In the genomic region with DNA sequence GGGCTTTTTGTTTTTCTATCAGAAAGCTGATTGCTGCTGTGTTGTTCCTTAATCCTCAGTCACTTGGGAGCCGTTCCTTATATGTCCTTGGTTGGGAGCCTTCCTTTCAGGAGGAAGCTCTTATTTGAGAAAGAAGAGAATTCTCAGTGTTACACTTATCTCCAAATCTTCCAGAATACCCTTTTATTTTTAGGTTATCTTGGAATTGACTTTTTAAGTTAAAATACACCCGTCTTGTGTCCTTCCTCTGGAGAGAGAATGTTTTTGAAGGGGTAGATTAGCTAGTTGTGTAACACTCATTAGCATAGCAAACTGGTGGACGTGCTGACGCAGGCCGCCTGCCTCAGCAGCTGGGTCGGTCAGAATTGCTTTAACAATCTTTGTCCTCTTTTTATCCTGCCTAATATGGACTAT, we compare ENCODE assay signal across 11 cellular contexts. TPM values are rescaled to one million over a fixed set of nuclear protein-coding genes. Genes with fewer than 3 reads are reported as not detected.
A peak's percentile ranks its signal among the peaks of the same experiment; 100 is the strongest.
DNase-seq lines count a peak whose midpoint lies in the region; ATAC-seq and TF ChIP-seq lines count a peak whose summit lies in the region.
"Had no signal": no experiment of that assay in that cellular context is flagged by ENCODE, and none has a peak within 500 bp of the region (broad histone marks: within the 10 kb centered on the region; RNA-seq: fewer than 3 reads in every experiment).

No MANE protein-coding gene starts in this region.

- H3K9me3 Mint-ChIP-seq in dendritic cell treated with granulocyte-macrophage colony-stimulating factor and Interleukin-4, amounts not matched to agents 40 ng/mL and 50 ng/mL, for 4 days, result no peaks in the 10 kb centered on the region
- peaks cover 3% of the 10 kb centered on the region for H3K9me3 Mint-ChIP-seq in activated T-cell treated with anti-CD3 and anti-CD28 coated beads, Interleukin-2, amount 50 U/mL, for 24 hours
- H3K9me3 Mint-ChIP-seq: activated naive CD4-positive, alpha-beta T cell treated with anti-CD3 and anti-CD28 coated beads, Interleukin-2, amount 50 U/mL, for 72 hours had no signal

- BruUV-seq in IMR-90 (replicated peaks; lab: Mats Ljungman, UMichigan), result no TSS peak

- ATAC-seq in IMR-90 (ENCODE audit: low read depth) (no peak), GM18867 (IDR thresholded peaks at IDR 0.05; ENCODE audit: unreplicated experiment) (no peak)
- ATAC-seq: activated naive CD4-positive, alpha-beta T cell treated with anti-CD3 and anti-CD28 coated beads, Interleukin-2, amount 50 U/mL, for 72 hours; stimulated activated naive B cell treated with anti-CD40 and anti-IgM and Interleukin-4, amounts not matched to agents 10 μg/mL and 1 μg/mL and 100 μg/mL, for 72 hours had no signal

- no peak overlapping the region for H2BK5ac ChIP-seq in IMR-90 (ENCODE audit: low read depth, low read length, poor library complexity, severe bottlenecking)

- WGBS in IMR-90 (ENCODE audit: extremely low coverage in 2 of 2, insufficient read length in 1 of 2), 2 experiments, result no CpG with 5 or more reads among the region's 6 CpGs

- H3K4me3 ChIP-seq in IMR-90 (ENCODE audit: insufficient read depth, low read depth, low read length), result no peak overlapping the region
- no peak overlapping the region for H3K4me3 ChIP-seq in skeletal muscle satellite cell (ENCODE audit: low read length)

- H3K23ac ChIP-seq in IMR-90 (ENCODE audit: low read depth, low read length), result no peak overlapping the region

- H3K4ac ChIP-seq in IMR-90 (ENCODE audit: low read depth, low read length), result no peak overlapping the region

- H4K91ac ChIP-seq in IMR-90 (ENCODE audit: insufficient read depth, low read depth, low read length), result no peak overlapping the region

- no peaks in the 10 kb centered on the region for H4K20me1 ChIP-seq in IMR-90 (ENCODE audit: insufficient read depth, low read length)

- DNase-seq in IMR-90 (peak; percentile 13), left kidney (ENCODE audit: low read depth, low spot score) (peak; percentile 23), DMS79 treated with DMSO at 0.1 percent for 48 hours (lab: John Stamatoyannopoulos, UW) (no peak)
- DNase-seq in activated CD8-positive, alpha-beta memory T cell treated with anti-CD3 and anti-CD28 coated beads, Interleukin-2, amount 50 U/mL, for 48 hours, result no peak
- DNase-seq in activated T-cell treated with anti-CD3 and anti-CD28 coated beads, Interleukin-2, amount 50 U/mL, for 24 hours, result no peak
- DNase-seq: stimulated activated naive B cell treated with anti-CD40 and anti-IgM and Interleukin-4, amounts not matched to agents 10 μg/mL and 1 μg/mL and 100 μg/mL, for 72 hours; SW 1271 had no signal

- H2BK15ac ChIP-seq in IMR-90 (ENCODE audit: low read depth, low read length), result no peak overlapping the region

- H3K56ac ChIP-seq in IMR-90 (ENCODE audit: extremely low read depth, insufficient read depth, low read length), result no peak overlapping the region

- no peak overlapping the region for H3K27ac ChIP-seq in IMR-90 (ENCODE audit: insufficient read depth, low read length)

- no peak overlapping the region for H4K8ac ChIP-seq in IMR-90 (ENCODE audit: low read depth in 2 of 2, low read length in 2 of 2)

- no peak for TF ChIP-seq RAD21 in IMR-90 (IDR thresholded peaks at IDR 0.05; ENCODE audit: low read length)

- TF ChIP-seq CTCF in IMR-90 (conservative IDR thresholded peaks at IDR 0.05; ENCODE audit: low read depth, low read length), result no peak

- H3K9me1 ChIP-seq in IMR-90 (ENCODE audit: insufficient read depth, low read length), result no peaks in the 10 kb centered on the region

- H3K4me1 Mint-ChIP-seq in dendritic cell treated with granulocyte-macrophage colony-stimulating factor and Interleukin-4, amounts not matched to agents 40 ng/mL and 50 ng/mL, for 4 days (ENCODE audit: low read depth), result peaks cover 41% of the 10 kb centered on the region
- H3K4me1 Mint-ChIP-seq in activated T-cell treated with anti-CD3 and anti-CD28 coated beads, Interleukin-2, amount 50 U/mL, for 24 hours (ENCODE audit: low read depth), result peaks cover 67% of the 10 kb centered on the region

- no peak for TF ChIP-seq POLR2A in IMR-90 (IDR thresholded peaks at IDR 0.05; ENCODE audit: low read depth, low read length)

- H3K4me2 ChIP-seq in IMR-90 (ENCODE audit: low read depth, low read length) (no peak overlapping the region), skeletal muscle satellite cell (ENCODE audit: low read length) (peak overlapping the region; percentile 50)

- CTCF ChIA-PET in IMR-90 (lab: Yijun Ruan, JAX), result interaction anchor here (0.6 kb wide), 1 partner anchor 722 kb away, joined by 4 read pairs; no protein-coding TSS in a partner anchor

- no peak overlapping the region for H2AFZ ChIP-seq in IMR-90 (replicated peaks; ENCODE audit: low read length, poor library complexity)

- in situ Hi-C loops in IMR-90 (cut with MboI; ENCODE audit: low sequenced_read_pairs), result no loop called here

- peak overlapping the region; percentile 34 for H3K4me3 Mint-ChIP-seq in dendritic cell treated with granulocyte-macrophage colony-stimulating factor and Interleukin-4, amounts not matched to agents 40 ng/mL and 50 ng/mL, for 4 days
- H3K4me3 Mint-ChIP-seq in activated T-cell treated with anti-CD3 and anti-CD28 coated beads, Interleukin-2, amount 50 U/mL, for 24 hours, result no peak overlapping the region
- H3K4me3 Mint-ChIP-seq: stimulated activated naive B cell treated with anti-CD40 and anti-IgM and Interleukin-4, amounts not matched to agents 10 μg/mL and 1 μg/mL and 100 μg/mL, for 72 hours had no signal

- H2AK9ac ChIP-seq in IMR-90 (replicated peaks; ENCODE audit: low read depth, low read length, poor library complexity), result no peak overlapping the region

- no peak overlapping the region for H2BK120ac ChIP-seq in IMR-90 (ENCODE audit: low read depth, low read length)

- H3K79me1 ChIP-seq in IMR-90 (ENCODE audit: low read depth in 1 of 2, low read length in 2 of 2), result no peaks in the 10 kb centered on the region

- H3K27me3 ChIP-seq in IMR-90 (ENCODE audit: control insufficient read depth, insufficient read depth, low read length) (no peaks in the 10 kb centered on the region), skeletal muscle satellite cell (ENCODE audit: control insufficient read depth, insufficient read depth, low read length) (no peaks in the 10 kb centered on the region)

- POLR2A ChIA-PET in IMR-90 (lab: Charles Lee; ENCODE audit: unreplicated experiment), result no interaction called here

- H3K9ac ChIP-seq in IMR-90 (ENCODE audit: low read depth, low read length), result no peak overlapping the region
- peak overlapping the region; percentile 11 for H3K9ac ChIP-seq in skeletal muscle satellite cell (ENCODE audit: low read depth, low read length)

- peak overlapping the region; percentile 79 for H3K27ac Mint-ChIP-seq in dendritic cell treated with granulocyte-macrophage colony-stimulating factor and Interleukin-4, amounts not matched to agents 40 ng/mL and 50 ng/mL, for 4 days
- H3K27ac Mint-ChIP-seq in activated T-cell treated with anti-CD3 and anti-CD28 coated beads, Interleukin-2, amount 50 U/mL, for 24 hours, result no peak overlapping the region
- H3K27ac Mint-ChIP-seq: activated naive CD4-positive, alpha-beta T cell treated with anti-CD3 and anti-CD28 coated beads, Interleukin-2, amount 50 U/mL, for 72 hours; stimulated activated naive B cell treated with anti-CD40 and anti-IgM and Interleukin-4, amounts not matched to agents 10 μg/mL and 1 μg/mL and 100 μg/mL, for 72 hours had no signal

- H2BK20ac ChIP-seq in IMR-90 (ENCODE audit: low read depth, low read length), result no peak overlapping the region

- H2AK5ac ChIP-seq in IMR-90 (ENCODE audit: low read depth, low read length), result no peak overlapping the region

- intact Hi-C loops in IMR-90 (cut with micrococcal nuclease), result no loop called here
- intact Hi-C loops in dendritic cell treated with granulocyte-macrophage colony-stimulating factor and Interleukin-4, amounts not matched to agents 40 ng/mL and 50 ng/mL, for 4 days (cut with micrococcal nuclease), result no loop called here

- H4K5ac ChIP-seq in IMR-90 (ENCODE audit: low read depth, low read length), result no peak overlapping the region

- H3K4me1 ChIP-seq in IMR-90 (ENCODE audit: control insufficient read depth, insufficient read depth, low read length) (no peaks in the 10 kb centered on the region), skeletal muscle satellite cell (ENCODE audit: control insufficient read depth, insufficient read depth, low read length) (no peaks in the 10 kb centered on the region)

- dilution Hi-C loops in IMR-90 (cut with HindIII; ENCODE audit: low sequenced_read_pairs, unreplicated experiment), result no loop called here

- no peak overlapping the region for H3K18ac ChIP-seq in IMR-90 (ENCODE audit: low read depth, low read length)

- peaks cover 29% of the 10 kb centered on the region for H3K36me3 Mint-ChIP-seq in dendritic cell treated with granulocyte-macrophage colony-stimulating factor and Interleukin-4, amounts not matched to agents 40 ng/mL and 50 ng/mL, for 4 days (ENCODE audit: low read depth)
- H3K36me3 Mint-ChIP-seq in activated T-cell treated with anti-CD3 and anti-CD28 coated beads, Interleukin-2, amount 50 U/mL, for 24 hours (ENCODE audit: low read depth), result peaks cover 93% of the 10 kb centered on the region

- H3K36me3 ChIP-seq in IMR-90 (ENCODE audit: control insufficient read depth, insufficient read depth, low read length) (no peaks in the 10 kb centered on the region), skeletal muscle satellite cell (ENCODE audit: insufficient read depth, low read length) (no peaks in the 10 kb centered on the region)

- no peak overlapping the region for H3K14ac ChIP-seq in IMR-90 (replicated peaks; ENCODE audit: low read depth, low read length)

- no peaks in the 10 kb centered on the region for H3K9me3 ChIP-seq in IMR-90 (ENCODE audit: control insufficient read depth, insufficient read depth, low read length)
- H3K9me3 ChIP-seq in skeletal muscle satellite cell (replicated peaks; ENCODE audit: low read length), result no peaks in the 10 kb centered on the region

- H3K27me3 Mint-ChIP-seq in dendritic cell treated with granulocyte-macrophage colony-stimulating factor and Interleukin-4, amounts not matched to agents 40 ng/mL and 50 ng/mL, for 4 days, result no peaks in the 10 kb centered on the region
- H3K27me3 Mint-ChIP-seq in activated T-cell treated with anti-CD3 and anti-CD28 coated beads, Interleukin-2, amount 50 U/mL, for 24 hours, result no peaks in the 10 kb centered on the region
- H3K27me3 Mint-ChIP-seq: stimulated activated naive B cell treated with anti-CD40 and anti-IgM and Interleukin-4, amounts not matched to agents 10 μg/mL and 1 μg/mL and 100 μg/mL, for 72 hours had no signal

TF ChIP-seq in IMR-90, 13 proteins besides CTCF, POLR2A, EP300 and RAD21 (continues in another document):
- TF ChIP-seq MAFK (IDR thresholded peaks at IDR 0.05; ENCODE audit: low read depth, low read length) (no peak), SMC3 (IDR thresholded peaks at IDR 0.05; ENCODE audit: low read depth, low read length) (no peak), NFE2L2 (IDR thresholded peaks at IDR 0.05; ENCODE audit: low read depth, low read length) (no peak), RFX5 (IDR thresholded peaks at IDR 0.05; ENCODE audit: low read depth, low read length) (no peak)

RNA-seq across cellular contexts. Expression of a gene that starts 42.1 kb away (rescaled TPM):
- 1.4 and 1.8 TPM in 2 replicates for total RNA-seq in IMR-90 (2012; rRNA removed)
- 0.44 and 0.74 TPM in 2 replicates for polyA plus RNA-seq in IMR-90 (2012; rRNA removed)
- 0.10 and 0.33 TPM in 2 replicates for polyA plus RNA-seq in IMR-90 (2012; cell fraction: cytosol; rRNA removed)
- polyA plus RNA-seq in IMR-90 (2012; cell fraction: nucleus; rRNA removed; ENCODE audit: low replicate concordance), result 0.21 and 0.48 TPM in 2 replicates
- 5.6 and 7.0 TPM in 2 replicates for total RNA-seq in skeletal muscle satellite cell (2012; rRNA removed)

Comparison
In these comparisons a context has a peak if more than half of its experiments do, and no peak if none do; other contexts are left out.
1. DNase-seq: peak in IMR-90 (single experiment) and left kidney (single experiment); none in activated CD8-positive, alpha-beta memory T cell treated with anti-CD3 and anti-CD28 coated beads, Interleukin-2, amount 50 U/mL, for 48 hours (single experiment), activated T-cell treated with anti-CD3 and anti-CD28 coated beads, Interleukin-2, amount 50 U/mL, for 24 hours (single experiment) and DMS79 treated with DMSO at 0.1 percent for 48 hours (single experiment).